In genomic region chr2:22011048-22011447, GRCh38 we compare ENCODE assay signal across 32 cellular contexts.
"Had no signal": no experiment of that assay in that cellular context is flagged by ENCODE, and none has a peak within 500 bp of the region (broad histone marks: within the 10 kb centered on the region; RNA-seq: fewer than 3 reads in every experiment).

No MANE protein-coding gene starts in this region.

- H3K27me3 ChIP-seq: adrenal gland, body of pancreas, brain microvascular endothelial cell, breast epithelium had no signal

- H3K9me3 ChIP-seq: adrenal gland, body of pancreas had no signal

- H3K4me3 ChIP-seq: adrenal gland, body of pancreas, breast epithelium had no signal

- H3K36me3 ChIP-seq: adrenal gland, brain microvascular endothelial cell, breast epithelium had no signal

- DNase-seq: activated B cell treated with CpG ODN at 0.5 μM for 24 hours; activated CD4-positive, alpha-beta memory T cell treated with anti-CD3 and anti-CD28 coated beads for 36 hours; activated CD4-positive, alpha-beta T cell treated with anti-CD3 and anti-CD28 coated beads for 4 hours; activated CD4-positive, alpha-beta T cell treated with anti-CD3 and anti-CD28 coated beads, Interleukin-2, amount 10 ng/mL, durations not matched to agents 24 days and 14 days; activated CD4-positive, alpha-beta T cell treated with anti-CD3 and anti-CD28 coated beads, Interleukin-2, amount 50 U/mL, for 1 hour; activated CD4-positive, alpha-beta T cell treated with anti-CD3 and anti-CD28 coated beads, Interleukin-2, amount 50 U/mL, for 4 hours; activated CD4-positive, CD25-positive, alpha-beta regulatory T cell treated with anti-CD3 and anti-CD28 coated beads, Interleukin-2, amount 50 U/mL, for 72 hours; activated CD8-positive, alpha-beta memory T cell treated with anti-CD3 and anti-CD28 coated beads, Interleukin-2, amount 50 U/mL, for 4 hours; activated CD8-positive, alpha-beta T cell treated with anti-CD3 and anti-CD28 coated beads for 36 hours; activated effector memory CD4-positive, alpha-beta T cell treated with anti-CD3 and anti-CD28 coated beads, Interleukin-2, amount 50 U/mL, for 16 hours; activated gamma-delta T cell treated with Interleukin-2 at 50 U/mL for 16 hours; activated naive CD4-positive, alpha-beta T cell; activated naive CD4-positive, alpha-beta T cell treated with anti-CD3 and anti-CD28 coated beads for 36 hours; activated naive CD4-positive, alpha-beta T cell treated with anti-CD3 and anti-CD28 coated beads, Interleukin-2, amount 50 U/mL, for 16 hours; activated naive CD8-positive, alpha-beta T cell treated with anti-CD3 and anti-CD28 coated beads for 36 hours; activated T-cell treated with anti-CD3 and anti-CD28 coated beads for 4 hours; activated T-cell treated with anti-CD3 and anti-CD28 coated beads, Interleukin-2, amount 50 U/mL, for 1 hour; activated T-cell treated with anti-CD3 and anti-CD28 coated beads, Interleukin-2, amount 50 U/mL, for 4 hours; activated T-cell treated with anti-CD3 and anti-CD28 coated beads, Interleukin-2, amount 50 U/mL, for 72 hours; adrenal gland; amniotic stem cell; aorta; body of pancreas; brain microvascular endothelial cell; central memory CD4-positive, alpha-beta T cell; T-helper 1 cell; T-helper 2 cell; T-helper 9 cell had no signal

- ATAC-seq: activated CD8-positive, alpha-beta T cell treated with anti-CD3 and anti-CD28 coated beads for 36 hours; activated naive CD4-positive, alpha-beta T cell treated with anti-CD3 and anti-CD28 coated beads, Interleukin-2, amount 50 U/mL, for 72 hours; activated T-cell treated with anti-CD3 and anti-CD28 coated beads, Interleukin-2, amount 50 U/mL, for 4 hours; activated T-cell treated with anti-CD3 and anti-CD28 coated beads, Interleukin-2, amount 50 U/mL, for 72 hours; activated T-helper 17 cell treated with anti-CD3 and anti-CD28 coated beads, Interleukin-2, amount 50 U/mL, for 72 hours; body of pancreas had no signal

- H3K27ac ChIP-seq: adrenal gland, body of pancreas, brain microvascular endothelial cell, breast epithelium, VCaP had no signal
